8 cellular contexts compared by ENCODE assay signal in genomic region chr16:49592507-49593422, GRCh38.
DNase-seq lines count a peak whose midpoint lies in the region; ATAC-seq and TF ChIP-seq lines count a peak whose summit lies in the region.

No MANE protein-coding gene starts in this region.

- H3K27ac ChIP-seq in PC-3 (ENCODE audit: low read length): no peak overlapping the region

- no TSS peak for BruUV-seq in PC-3 (replicated peaks; lab: Mats Ljungman, UMichigan)

- POLR2A ChIA-PET in PC-3 (lab: Charles Lee; ENCODE audit: unreplicated experiment): no interaction called here
- POLR2A ChIA-PET in activated naive CD8-positive, alpha-beta T cell treated with anti-CD3 and anti-CD28 coated beads, Interleukin-2, amount 10 ng/mL, durations not matched to agents 7 days and 5 days (lab: Charles Lee): interaction anchor here (0.7 kb wide), 1 partner anchor 1395 kb away, joined by 3 read pairs; no protein-coding TSS in a partner anchor

- no peaks in the 10 kb centered on the region for H3K9me3 Mint-ChIP-seq in activated naive CD8-positive, alpha-beta T cell treated with anti-CD3 and anti-CD28 coated beads, Interleukin-2, amount 10 ng/mL, durations not matched to agents 7 days and 5 days

- no peak overlapping the region for H3K4me3 ChIP-seq in PC-3 (ENCODE audit: low read length)

- DNase-seq in NCI-H1092 treated with DMSO at 0.1 percent for 48 hours (lab: John Stamatoyannopoulos, UW) (peak; percentile 52), NCI-H1092 (lab: John Stamatoyannopoulos, UW) (no peak), PC-3 (peak; percentile 17), iPS-NIHi7 (ENCODE audit: extremely low spot score) (peak; percentile 81), NCI-H2029 treated with DMSO at 0.1 percent for 48 hours (lab: John Stamatoyannopoulos, UW) (no peak)
- DNase-seq in activated naive CD8-positive, alpha-beta T cell treated with anti-CD3 and anti-CD28 coated beads, Interleukin-2, amount 10 ng/mL, durations not matched to agents 7 days and 5 days: peak; percentile 43
- peak in 2 of 3 donors; percentile 11 to 28 for DNase-seq in stimulated activated CD4-positive, alpha-beta T cell treated with anti-CD3 and anti-CD28 coated beads, TNF-alpha, amount 100 ng/mL, for 48 hours (ENCODE audit: low read depth in 3 of 3)

- no peaks in the 10 kb centered on the region for H3K36me3 Mint-ChIP-seq in activated naive CD8-positive, alpha-beta T cell treated with anti-CD3 and anti-CD28 coated beads, Interleukin-2, amount 10 ng/mL, durations not matched to agents 7 days and 5 days

- no peak overlapping the region for H3K4me3 Mint-ChIP-seq in activated naive CD8-positive, alpha-beta T cell treated with anti-CD3 and anti-CD28 coated beads, Interleukin-2, amount 10 ng/mL, durations not matched to agents 7 days and 5 days

- H3K36me3 ChIP-seq in PC-3 (ENCODE audit: low read depth, low read length): no peaks in the 10 kb centered on the region

- CTCF ChIA-PET in PC-3 (lab: Charles Lee): no interaction called here

- no peaks in the 10 kb centered on the region for H3K4me1 ChIP-seq in PC-3 (ENCODE audit: insufficient read depth, low read length)

- no peaks in the 10 kb centered on the region for H3K4me1 Mint-ChIP-seq in activated naive CD8-positive, alpha-beta T cell treated with anti-CD3 and anti-CD28 coated beads, Interleukin-2, amount 10 ng/mL, durations not matched to agents 7 days and 5 days

- peak; percentile 62 for TF ChIP-seq CTCF in PC-3 (conservative IDR thresholded peaks at IDR 0.05; ENCODE audit: low read depth, low read length)

- no peaks in the 10 kb centered on the region for H4K20me1 ChIP-seq in PC-3 (ENCODE audit: low read length)

- no peak overlapping the region for H3K27ac Mint-ChIP-seq in activated naive CD8-positive, alpha-beta T cell treated with anti-CD3 and anti-CD28 coated beads, Interleukin-2, amount 10 ng/mL, durations not matched to agents 7 days and 5 days

- intact Hi-C loops in PC-3 (cut with micrococcal nuclease): loop anchor here (2.0 kb wide), 1 partner anchor 184 kb away; no protein-coding TSS in a partner anchor

- no peaks in the 10 kb centered on the region for H3F3A ChIP-seq in PC-3 (ENCODE audit: low read length, unreplicated experiment)

- H3K9me3 ChIP-seq in PC-3 (ENCODE audit: low read length): no peaks in the 10 kb centered on the region

- H3K79me2 ChIP-seq in PC-3 (ENCODE audit: low read length): no peaks in the 10 kb centered on the region

- H3K27me3 Mint-ChIP-seq in activated naive CD8-positive, alpha-beta T cell treated with anti-CD3 and anti-CD28 coated beads, Interleukin-2, amount 10 ng/mL, durations not matched to agents 7 days and 5 days: peaks cover 16% of the 10 kb centered on the region

- no peak overlapping the region for H3K4me2 ChIP-seq in PC-3 (ENCODE audit: low read length)

- H2AFZ ChIP-seq in PC-3 (ENCODE audit: low read length): no peak overlapping the region

- ATAC-seq in HG02884 (IDR thresholded peaks at IDR 0.05; ENCODE audit: unreplicated experiment) (peak; percentile 47), PC-3 (peak; percentile 40; the same call in 1 of the 2 replicates)
- ATAC-seq in activated naive CD8-positive, alpha-beta T cell treated with anti-CD3 and anti-CD28 coated beads, Interleukin-2, amount 10 ng/mL, durations not matched to agents 7 days and 5 days (ENCODE audit: low read depth): peak; percentile 61

- no peaks in the 10 kb centered on the region for H3K9me2 ChIP-seq in PC-3 (replicated peaks; ENCODE audit: low read length)

- H3K9ac ChIP-seq in PC-3 (ENCODE audit: low read length): no peak overlapping the region

- peaks cover 29% of the 10 kb centered on the region; the same call in 1 of the 2 replicates for H3K27me3 ChIP-seq in PC-3 (ENCODE audit: low read length)

Comparison
In these comparisons a context has a peak if more than half of its experiments do, and no peak if none do; other contexts are left out.
1. DNase-seq: peak in NCI-H1092 treated with DMSO at 0.1 percent for 48 hours (single experiment), PC-3 (single experiment), activated naive CD8-positive, alpha-beta T cell treated with anti-CD3 and anti-CD28 coated beads, Interleukin-2, amount 10 ng/mL, durations not matched to agents 7 days and 5 days (single experiment), iPS-NIHi7 (single experiment) and stimulated activated CD4-positive, alpha-beta T cell treated with anti-CD3 and anti-CD28 coated beads, TNF-alpha, amount 100 ng/mL, for 48 hours (2 of 3); none in NCI-H1092 (single experiment) and NCI-H2029 treated with DMSO at 0.1 percent for 48 hours (single experiment).
2. Peak in every context shown above with its lines, with median percentiles within 50 percentile points of each other: ATAC-seq.